In genomic region chr2:74856004-74856578, GRCh38 we compare ENCODE assay signal across 1 cellular context.
TF ChIP-seq lines count a peak whose summit lies in the region.

No MANE protein-coding gene starts in this region.

TF ChIP-seq in HepG2, 621 proteins besides CTCF, POLR2A, EP300 and RAD21 (continued from another document and continues in another):
- TF ChIP-seq SOX5 (CRISPR knock-in tag; IDR thresholded peaks at IDR 0.05; ENCODE audit: borderline replicate concordance) (peak; percentile 83; the same call in 1 of the 2 replicates), ZNF138 (CRISPR knock-in tag; IDR thresholded peaks at IDR 0.05; ENCODE audit: low read depth) (0 out of 2 replicates have a peak, but pooled peaks have one; percentile 61), ZNF598 (CRISPR knock-in tag; IDR thresholded peaks at IDR 0.05; ENCODE audit: borderline replicate concordance) (0 out of 2 replicates have a peak, but pooled peaks have one; percentile 58), ZFP41 (CRISPR knock-in tag; IDR thresholded peaks at IDR 0.05; ENCODE audit: borderline replicate concordance) (peak; percentile 88; the same call in 1 of the 2 replicates), HNF4A (CRISPR knock-in tag; IDR thresholded peaks at IDR 0.05) (peak; percentile 78), ZNF17 (CRISPR knock-in tag; IDR thresholded peaks at IDR 0.05) (no peak), MAX (IDR thresholded peaks at IDR 0.05) (peak; percentile 87), ZKSCAN8 (CRISPR knock-in tag; IDR thresholded peaks at IDR 0.05; ENCODE audit: borderline replicate concordance) (peak; percentile 70; the same call in 1 of the 2 replicates), ZNF772 (CRISPR knock-in tag; IDR thresholded peaks at IDR 0.05) (peak; percentile 70), TCF7 (IDR thresholded peaks at IDR 0.05; ENCODE audit: low read depth) (peak; percentile 92), SATB2 (CRISPR knock-in tag; IDR thresholded peaks at IDR 0.05) (peak; percentile 96; the same call in 1 of the 2 replicates), ESRRA (CRISPR knock-in tag; IDR thresholded peaks at IDR 0.05; ENCODE audit: low read depth) (0 out of 2 replicates have a peak, but pooled peaks have one; percentile 42), PRMT3 (CRISPR knock-in tag; IDR thresholded peaks at IDR 0.05; ENCODE audit: borderline replicate concordance, low read depth) (no peak), GTF2F1 (IDR thresholded peaks at IDR 0.05; ENCODE audit: low read length) (no peak), RNF2 (conservative IDR thresholded peaks at IDR 0.05; ENCODE audit: low read depth) (peak; percentile 81), CBX1 (IDR thresholded peaks at IDR 0.05; ENCODE audit: low read depth) (no peak), TFDP1 (CRISPR knock-in tag; IDR thresholded peaks at IDR 0.05; ENCODE audit: borderline replicate concordance) (peak; percentile 46; the same call in 1 of the 2 replicates), ZSCAN21 (CRISPR knock-in tag; IDR thresholded peaks at IDR 0.05; ENCODE audit: borderline replicate concordance) (peak; percentile 61), SAP130 (CRISPR knock-in tag; IDR thresholded peaks at IDR 0.05; ENCODE audit: low read depth) (peak; percentile 92), NFRKB (IDR thresholded peaks at IDR 0.05) (no peak), HOXA7 (CRISPR knock-in tag; IDR thresholded peaks at IDR 0.05) (no peak), ZNF639 (CRISPR knock-in tag; conservative IDR thresholded peaks at IDR 0.05) (no peak; the same call in 1 of the 2 replicates), ZNF30 (CRISPR knock-in tag; IDR thresholded peaks at IDR 0.05) (no peak), ZFYVE20 (CRISPR knock-in tag; IDR thresholded peaks at IDR 0.05; ENCODE audit: borderline replicate concordance, low read depth) (no peak), MEIS2 (CRISPR knock-in tag; IDR thresholded peaks at IDR 0.05) (peak; percentile 96), KAT8 (CRISPR knock-in tag; IDR thresholded peaks at IDR 0.05) (peak; percentile 78), KLF11 (CRISPR knock-in tag; IDR thresholded peaks at IDR 0.05) (peak; percentile 68; the same call in 1 of the 2 replicates), PAXIP1 (CRISPR knock-in tag; conservative IDR thresholded peaks at IDR 0.05) (peak; percentile 82), ELF3 (CRISPR knock-in tag; IDR thresholded peaks at IDR 0.05) (peak; percentile 75), FOSL2 (CRISPR knock-in tag; IDR thresholded peaks at IDR 0.05) (peak; percentile 81), THAP11 (CRISPR knock-in tag; IDR thresholded peaks at IDR 0.05) (peak; percentile 69), SMAD1 (CRISPR knock-in tag; IDR thresholded peaks at IDR 0.05; ENCODE audit: borderline replicate concordance, low read depth) (no peak), EED (CRISPR knock-in tag; IDR thresholded peaks at IDR 0.05) (no peak; the same call in 1 of the 2 replicates)
- TF ChIP-seq, protein P1, sequence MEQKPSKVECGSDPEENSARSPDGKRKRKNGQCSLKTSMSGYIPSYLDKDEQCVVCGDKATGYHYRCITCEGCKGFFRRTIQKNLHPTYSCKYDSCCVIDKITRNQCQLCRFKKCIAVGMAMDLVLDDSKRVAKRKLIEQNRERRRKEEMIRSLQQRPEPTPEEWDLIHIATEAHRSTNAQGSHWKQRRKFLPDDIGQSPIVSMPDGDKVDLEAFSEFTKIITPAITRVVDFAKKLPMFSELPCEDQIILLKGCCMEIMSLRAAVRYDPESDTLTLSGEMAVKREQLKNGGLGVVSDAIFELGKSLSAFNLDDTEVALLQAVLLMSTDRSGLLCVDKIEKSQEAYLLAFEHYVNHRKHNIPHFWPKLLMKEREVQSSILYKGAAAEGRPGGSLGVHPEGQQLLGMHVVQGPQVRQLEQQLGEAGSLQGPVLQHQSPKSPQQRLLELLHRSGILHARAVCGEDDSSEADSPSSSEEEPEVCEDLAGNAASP (CRISPR knock-in tag; IDR thresholded peaks at IDR 0.05; ENCODE audit: borderline replicate concordance) = peak; percentile 87; the same call in 1 of the 2 replicates
- TF ChIP-seq, protein P2, sequence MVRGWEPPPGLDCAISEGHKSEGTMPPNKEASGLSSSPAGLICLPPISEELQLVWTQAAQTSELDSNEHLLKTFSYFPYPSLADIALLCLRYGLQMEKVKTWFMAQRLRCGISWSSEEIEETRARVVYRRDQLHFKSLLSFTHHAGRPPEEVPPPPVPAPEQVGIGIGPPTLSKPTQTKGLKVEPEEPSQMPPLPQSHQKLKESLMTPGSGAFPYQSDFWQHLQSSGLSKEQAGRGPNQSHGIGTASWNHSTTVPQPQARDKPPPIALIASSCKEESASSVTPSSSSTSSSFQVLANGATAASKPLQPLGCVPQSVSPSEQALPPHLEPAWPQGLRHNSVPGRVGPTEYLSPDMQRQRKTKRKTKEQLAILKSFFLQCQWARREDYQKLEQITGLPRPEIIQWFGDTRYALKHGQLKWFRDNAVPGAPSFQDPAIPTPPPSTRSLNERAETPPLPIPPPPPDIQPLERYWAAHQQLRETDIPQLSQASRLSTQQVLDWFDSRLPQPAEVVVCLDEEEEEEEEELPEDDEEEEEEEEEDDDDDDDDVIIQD (CRISPR knock-in tag; IDR thresholded peaks at IDR 0.05; ENCODE audit: low read depth) = 0 out of 2 replicates have a peak, but pooled peaks have one; percentile 42
- TF ChIP-seq, protein P3, sequence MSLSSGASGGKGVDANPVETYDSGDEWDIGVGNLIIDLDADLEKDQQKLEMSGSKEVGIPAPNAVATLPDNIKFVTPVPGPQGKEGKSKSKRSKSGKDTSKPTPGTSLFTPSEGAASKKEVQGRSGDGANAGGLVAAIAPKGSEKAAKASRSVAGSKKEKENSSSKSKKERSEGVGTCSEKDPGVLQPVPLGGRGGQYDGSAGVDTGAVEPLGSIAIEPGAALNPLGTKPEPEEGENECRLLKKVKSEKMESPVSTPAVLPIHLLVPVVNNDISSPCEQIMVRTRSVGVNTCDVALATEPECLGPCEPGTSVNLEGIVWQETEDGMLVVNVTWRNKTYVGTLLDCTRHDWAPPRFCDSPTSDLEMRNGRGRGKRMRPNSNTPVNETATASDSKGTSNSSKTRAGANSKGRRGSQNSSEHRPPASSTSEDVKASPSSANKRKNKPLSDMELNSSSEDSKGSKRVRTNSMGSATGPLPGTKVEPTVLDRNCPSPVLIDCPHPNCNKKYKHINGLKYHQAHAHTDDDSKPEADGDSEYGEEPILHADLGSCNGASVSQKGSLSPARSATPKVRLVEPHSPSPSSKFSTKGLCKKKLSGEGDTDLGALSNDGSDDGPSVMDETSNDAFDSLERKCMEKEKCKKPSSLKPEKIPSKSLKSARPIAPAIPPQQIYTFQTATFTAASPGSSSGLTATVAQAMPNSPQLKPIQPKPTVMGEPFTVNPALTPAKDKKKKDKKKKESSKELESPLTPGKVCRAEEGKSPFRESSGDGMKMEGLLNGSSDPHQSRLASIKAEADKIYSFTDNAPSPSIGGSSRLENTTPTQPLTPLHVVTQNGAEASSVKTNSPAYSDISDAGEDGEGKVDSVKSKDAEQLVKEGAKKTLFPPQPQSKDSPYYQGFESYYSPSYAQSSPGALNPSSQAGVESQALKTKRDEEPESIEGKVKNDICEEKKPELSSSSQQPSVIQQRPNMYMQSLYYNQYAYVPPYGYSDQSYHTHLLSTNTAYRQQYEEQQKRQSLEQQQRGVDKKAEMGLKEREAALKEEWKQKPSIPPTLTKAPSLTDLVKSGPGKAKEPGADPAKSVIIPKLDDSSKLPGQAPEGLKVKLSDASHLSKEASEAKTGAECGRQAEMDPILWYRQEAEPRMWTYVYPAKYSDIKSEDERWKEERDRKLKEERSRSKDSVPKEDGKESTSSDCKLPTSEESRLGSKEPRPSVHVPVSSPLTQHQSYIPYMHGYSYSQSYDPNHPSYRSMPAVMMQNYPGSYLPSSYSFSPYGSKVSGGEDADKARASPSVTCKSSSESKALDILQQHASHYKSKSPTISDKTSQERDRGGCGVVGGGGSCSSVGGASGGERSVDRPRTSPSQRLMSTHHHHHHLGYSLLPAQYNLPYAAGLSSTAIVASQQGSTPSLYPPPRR (CRISPR knock-in tag; IDR thresholded peaks at IDR 0.05; ENCODE audit: borderline replicate concordance) = peak; percentile 92
- TF ChIP-seq, protein P4, sequence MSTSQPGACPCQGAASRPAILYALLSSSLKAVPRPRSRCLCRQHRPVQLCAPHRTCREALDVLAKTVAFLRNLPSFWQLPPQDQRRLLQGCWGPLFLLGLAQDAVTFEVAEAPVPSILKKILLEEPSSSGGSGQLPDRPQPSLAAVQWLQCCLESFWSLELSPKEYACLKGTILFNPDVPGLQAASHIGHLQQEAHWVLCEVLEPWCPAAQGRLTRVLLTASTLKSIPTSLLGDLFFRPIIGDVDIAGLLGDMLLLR (CRISPR knock-in tag; IDR thresholded peaks at IDR 0.05) = peak; percentile 83
- TF ChIP-seq, protein P5, sequence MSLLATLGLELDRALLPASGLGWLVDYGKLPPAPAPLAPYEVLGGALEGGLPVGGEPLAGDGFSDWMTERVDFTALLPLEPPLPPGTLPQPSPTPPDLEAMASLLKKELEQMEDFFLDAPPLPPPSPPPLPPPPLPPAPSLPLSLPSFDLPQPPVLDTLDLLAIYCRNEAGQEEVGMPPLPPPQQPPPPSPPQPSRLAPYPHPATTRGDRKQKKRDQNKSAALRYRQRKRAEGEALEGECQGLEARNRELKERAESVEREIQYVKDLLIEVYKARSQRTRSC (CRISPR knock-in tag; IDR thresholded peaks at IDR 0.05; ENCODE audit: low read depth) = no peak
- TF ChIP-seq, protein P6, sequence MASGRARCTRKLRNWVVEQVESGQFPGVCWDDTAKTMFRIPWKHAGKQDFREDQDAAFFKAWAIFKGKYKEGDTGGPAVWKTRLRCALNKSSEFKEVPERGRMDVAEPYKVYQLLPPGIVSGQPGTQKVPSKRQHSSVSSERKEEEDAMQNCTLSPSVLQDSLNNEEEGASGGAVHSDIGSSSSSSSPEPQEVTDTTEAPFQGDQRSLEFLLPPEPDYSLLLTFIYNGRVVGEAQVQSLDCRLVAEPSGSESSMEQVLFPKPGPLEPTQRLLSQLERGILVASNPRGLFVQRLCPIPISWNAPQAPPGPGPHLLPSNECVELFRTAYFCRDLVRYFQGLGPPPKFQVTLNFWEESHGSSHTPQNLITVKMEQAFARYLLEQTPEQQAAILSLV (CRISPR knock-in tag; IDR thresholded peaks at IDR 0.05; ENCODE audit: borderline replicate concordance) = 0 out of 2 replicates have a peak, but pooled peaks have one; percentile 11
- TF ChIP-seq, protein P7, sequence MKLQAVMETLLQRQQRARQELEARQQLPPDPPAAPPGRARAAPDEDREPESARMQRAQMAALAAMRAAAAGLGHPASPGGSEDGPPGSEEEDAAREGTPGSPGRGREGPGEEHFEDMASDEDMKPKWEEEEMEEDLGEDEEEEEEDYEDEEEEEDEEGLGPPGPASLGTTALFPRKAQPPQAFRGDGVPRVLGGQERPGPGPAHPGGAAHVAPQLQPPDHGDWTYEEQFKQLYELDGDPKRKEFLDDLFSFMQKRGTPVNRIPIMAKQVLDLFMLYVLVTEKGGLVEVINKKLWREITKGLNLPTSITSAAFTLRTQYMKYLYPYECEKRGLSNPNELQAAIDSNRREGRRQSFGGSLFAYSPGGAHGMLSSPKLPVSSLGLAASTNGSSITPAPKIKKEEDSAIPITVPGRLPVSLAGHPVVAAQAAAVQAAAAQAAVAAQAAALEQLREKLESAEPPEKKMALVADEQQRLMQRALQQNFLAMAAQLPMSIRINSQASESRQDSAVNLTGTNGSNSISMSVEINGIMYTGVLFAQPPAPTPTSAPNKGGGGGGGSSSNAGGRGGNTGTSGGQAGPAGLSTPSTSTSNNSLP (IDR thresholded peaks at IDR 0.05; ENCODE audit: low read depth, low read length) = 0 out of 2 replicates have a peak, but pooled peaks have one; percentile 69
